Comparison of ENCODE assay signal across 1 cellular context in the genomic region with DNA sequence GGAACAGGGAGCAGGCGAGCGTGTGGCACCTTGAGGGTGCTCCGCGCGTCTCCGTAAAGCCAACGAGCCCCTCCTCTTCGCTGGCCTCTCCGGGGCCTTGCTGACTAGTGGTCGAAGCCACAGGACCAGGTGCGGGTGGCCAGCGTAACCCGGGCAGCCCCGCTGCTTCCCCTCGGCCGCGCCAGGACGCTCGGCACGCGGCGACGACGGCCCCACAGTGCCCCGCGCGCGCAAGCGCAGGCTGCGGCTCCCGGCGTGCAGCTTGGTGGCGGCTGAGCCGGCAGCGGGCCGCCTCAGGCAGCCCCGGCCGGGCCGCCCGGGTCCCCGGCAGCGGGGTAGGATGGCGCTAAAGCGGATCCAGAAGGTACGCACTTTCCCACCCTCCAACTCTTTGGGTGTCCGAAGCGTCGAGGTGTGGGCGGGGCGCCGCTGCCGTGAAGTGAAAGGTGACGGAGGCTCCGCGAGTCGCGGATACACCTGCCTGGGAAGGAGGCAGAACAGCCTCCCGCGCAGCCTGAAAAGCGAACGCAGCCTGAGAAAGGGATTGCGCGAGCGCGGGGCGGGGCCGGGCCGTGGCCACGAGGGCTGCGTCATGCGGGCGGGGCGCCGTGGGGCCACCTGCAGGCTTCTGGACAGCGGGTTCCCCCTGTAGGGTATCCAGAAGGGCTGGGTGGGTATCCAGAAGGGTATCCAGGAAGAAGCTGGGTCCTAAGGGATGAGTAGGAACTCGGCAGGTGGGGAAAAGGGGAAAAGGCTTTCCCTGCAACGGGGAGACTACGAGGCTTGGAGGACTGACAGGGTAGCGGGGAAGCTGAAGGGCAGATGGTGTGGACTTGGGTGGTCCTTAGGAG.
A peak's percentile ranks its signal among the peaks of the same experiment; 100 is the strongest.
TF ChIP-seq lines count a peak whose summit lies in the region.

UBE2D4 (plus strand) TSS at position 244 of the 851 bp plus-strand sequence; CDS start at position 341, 97 bp downstream.

TF ChIP-seq in GM12878, 131 proteins besides CTCF, POLR2A, EP300 and RAD21 (continued from another document):
- TF ChIP-seq, protein P1, sequence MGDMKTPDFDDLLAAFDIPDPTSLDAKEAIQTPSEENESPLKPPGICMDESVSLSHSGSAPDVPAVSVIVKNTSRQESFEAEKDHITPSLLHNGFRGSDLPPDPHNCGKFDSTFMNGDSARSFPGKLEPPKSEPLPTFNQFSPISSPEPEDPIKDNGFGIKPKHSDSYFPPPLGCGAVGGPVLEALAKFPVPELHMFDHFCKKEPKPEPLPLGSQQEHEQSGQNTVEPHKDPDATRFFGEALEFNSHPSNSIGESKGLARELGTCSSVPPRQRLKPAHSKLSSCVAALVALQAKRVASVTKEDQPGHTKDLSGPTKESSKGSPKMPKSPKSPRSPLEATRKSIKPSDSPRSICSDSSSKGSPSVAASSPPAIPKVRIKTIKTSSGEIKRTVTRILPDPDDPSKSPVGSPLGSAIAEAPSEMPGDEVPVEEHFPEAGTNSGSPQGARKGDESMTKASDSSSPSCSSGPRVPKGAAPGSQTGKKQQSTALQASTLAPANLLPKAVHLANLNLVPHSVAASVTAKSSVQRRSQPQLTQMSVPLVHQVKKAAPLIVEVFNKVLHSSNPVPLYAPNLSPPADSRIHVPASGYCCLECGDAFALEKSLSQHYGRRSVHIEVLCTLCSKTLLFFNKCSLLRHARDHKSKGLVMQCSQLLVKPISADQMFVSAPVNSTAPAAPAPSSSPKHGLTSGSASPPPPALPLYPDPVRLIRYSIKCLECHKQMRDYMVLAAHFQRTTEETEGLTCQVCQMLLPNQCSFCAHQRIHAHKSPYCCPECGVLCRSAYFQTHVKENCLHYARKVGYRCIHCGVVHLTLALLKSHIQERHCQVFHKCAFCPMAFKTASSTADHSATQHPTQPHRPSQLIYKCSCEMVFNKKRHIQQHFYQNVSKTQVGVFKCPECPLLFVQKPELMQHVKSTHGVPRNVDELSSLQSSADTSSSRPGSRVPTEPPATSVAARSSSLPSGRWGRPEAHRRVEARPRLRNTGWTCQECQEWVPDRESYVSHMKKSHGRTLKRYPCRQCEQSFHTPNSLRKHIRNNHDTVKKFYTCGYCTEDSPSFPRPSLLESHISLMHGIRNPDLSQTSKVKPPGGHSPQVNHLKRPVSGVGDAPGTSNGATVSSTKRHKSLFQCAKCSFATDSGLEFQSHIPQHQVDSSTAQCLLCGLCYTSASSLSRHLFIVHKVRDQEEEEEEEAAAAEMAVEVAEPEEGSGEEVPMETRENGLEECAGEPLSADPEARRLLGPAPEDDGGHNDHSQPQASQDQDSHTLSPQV (IDR thresholded peaks at IDR 0.05), result 0 out of 2 replicates have a peak, but pooled peaks have one; percentile 76
- TF ChIP-seq BCLAF1 (IDR thresholded peaks at IDR 0.05) (no peak), BCL3 (IDR thresholded peaks at IDR 0.05; ENCODE audit: borderline replicate concordance, insufficient read depth, low read depth, low read length, poor library complexity, severe bottlenecking) (peak; percentile 31), CBFB (IDR thresholded peaks at IDR 0.05; ENCODE audit: low read depth) (0 out of 2 replicates have a peak, but pooled peaks have one; percentile 9), GATAD2B (conservative IDR thresholded peaks at IDR 0.05; ENCODE audit: low read depth) (peak; percentile 97), RB1 (IDR thresholded peaks at IDR 0.05; ENCODE audit: borderline replicate concordance) (peak; percentile 95), E2F4 (IDR thresholded peaks at IDR 0.05; ENCODE audit: low read depth, low read length) (0 out of 2 replicates have a peak, but pooled peaks have one; percentile 29), KLF5 (IDR thresholded peaks at IDR 0.05; ENCODE audit: partially characterized antibody) (peak; percentile 27), PAX8 (IDR thresholded peaks at IDR 0.05) (no peak), EED (IDR thresholded peaks at IDR 0.05; ENCODE audit: low read depth) (no peak), ESRRA (IDR thresholded peaks at IDR 0.05; ENCODE audit: low read length) (0 out of 2 replicates have a peak, but pooled peaks have one; percentile 21), TCF3 (IDR thresholded peaks at IDR 0.05; ENCODE audit: borderline replicate concordance, insufficient read depth, low read depth, low read length) (peak; percentile 37), POLR2AphosphoS2 (IDR thresholded peaks at IDR 0.05; ENCODE audit: low read depth, low read length) (peak; percentile 89; the same call in 1 of the 2 replicates), BCL11A (IDR thresholded peaks at IDR 0.05; ENCODE audit: low read depth, low read length) (no peak), NBN (IDR thresholded peaks at IDR 0.05) (0 out of 2 replicates have a peak, but pooled peaks have one; percentile 51), CREM (IDR thresholded peaks at IDR 0.05; ENCODE audit: low read depth) (peak; percentile 58), BHLHE40 (IDR thresholded peaks at IDR 0.05; ENCODE audit: borderline replicate concordance in 1 of 2, low read depth in 2 of 2, low read length in 1 of 2) (peak; percentile 73 to 97; a peak in 3 of 4 replicates)
